In the genomic region with DNA sequence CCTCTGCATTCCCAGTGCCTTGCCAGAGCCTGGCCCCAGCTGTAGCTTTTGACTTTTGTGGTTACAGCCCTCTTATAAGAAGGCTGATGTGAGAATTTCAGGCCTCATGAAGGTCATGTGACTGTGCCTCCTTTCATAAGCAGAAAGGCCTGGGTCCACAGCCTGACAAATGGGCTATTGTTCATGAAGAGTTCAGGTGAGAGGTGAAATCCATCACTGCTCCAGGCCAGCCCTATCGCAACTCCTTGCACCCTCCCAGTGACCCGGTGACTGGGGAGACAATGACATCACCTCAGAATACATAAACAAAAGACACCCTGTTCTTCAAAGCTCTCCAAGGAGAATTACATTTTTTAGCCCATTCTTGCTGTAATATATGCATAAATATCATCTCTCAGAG, we compare ENCODE assay signal across 3 cellular contexts.
TF ChIP-seq lines count a peak whose summit lies in the region.

No MANE protein-coding gene starts in this region.

TF ChIP-seq in GM23338, 12 proteins besides CTCF, POLR2A, EP300 and RAD21 (continues in another document):
- TF ChIP-seq JUNB (IDR thresholded peaks at IDR 0.05; ENCODE audit: unreplicated experiment) (no peak), CREB1 (CRISPR knock-in tag; IDR thresholded peaks at IDR 0.05; ENCODE audit: low read depth) (no peak), POLR2AphosphoS5 (IDR thresholded peaks at IDR 0.05; ENCODE audit: low read depth) (no peak), EZH2 (IDR thresholded peaks at IDR 0.05; ENCODE audit: low read depth, unreplicated experiment) (no peak), STAT1 (IDR thresholded peaks at IDR 0.05; ENCODE audit: unreplicated experiment) (no peak), ZNF331 (CRISPR knock-in tag; IDR thresholded peaks at IDR 0.05; ENCODE audit: low read depth) (no peak), EZH2phosphoT487 (IDR thresholded peaks at IDR 0.05; ENCODE audit: unreplicated experiment) (no peak)
- TF ChIP-seq, protein P1, sequence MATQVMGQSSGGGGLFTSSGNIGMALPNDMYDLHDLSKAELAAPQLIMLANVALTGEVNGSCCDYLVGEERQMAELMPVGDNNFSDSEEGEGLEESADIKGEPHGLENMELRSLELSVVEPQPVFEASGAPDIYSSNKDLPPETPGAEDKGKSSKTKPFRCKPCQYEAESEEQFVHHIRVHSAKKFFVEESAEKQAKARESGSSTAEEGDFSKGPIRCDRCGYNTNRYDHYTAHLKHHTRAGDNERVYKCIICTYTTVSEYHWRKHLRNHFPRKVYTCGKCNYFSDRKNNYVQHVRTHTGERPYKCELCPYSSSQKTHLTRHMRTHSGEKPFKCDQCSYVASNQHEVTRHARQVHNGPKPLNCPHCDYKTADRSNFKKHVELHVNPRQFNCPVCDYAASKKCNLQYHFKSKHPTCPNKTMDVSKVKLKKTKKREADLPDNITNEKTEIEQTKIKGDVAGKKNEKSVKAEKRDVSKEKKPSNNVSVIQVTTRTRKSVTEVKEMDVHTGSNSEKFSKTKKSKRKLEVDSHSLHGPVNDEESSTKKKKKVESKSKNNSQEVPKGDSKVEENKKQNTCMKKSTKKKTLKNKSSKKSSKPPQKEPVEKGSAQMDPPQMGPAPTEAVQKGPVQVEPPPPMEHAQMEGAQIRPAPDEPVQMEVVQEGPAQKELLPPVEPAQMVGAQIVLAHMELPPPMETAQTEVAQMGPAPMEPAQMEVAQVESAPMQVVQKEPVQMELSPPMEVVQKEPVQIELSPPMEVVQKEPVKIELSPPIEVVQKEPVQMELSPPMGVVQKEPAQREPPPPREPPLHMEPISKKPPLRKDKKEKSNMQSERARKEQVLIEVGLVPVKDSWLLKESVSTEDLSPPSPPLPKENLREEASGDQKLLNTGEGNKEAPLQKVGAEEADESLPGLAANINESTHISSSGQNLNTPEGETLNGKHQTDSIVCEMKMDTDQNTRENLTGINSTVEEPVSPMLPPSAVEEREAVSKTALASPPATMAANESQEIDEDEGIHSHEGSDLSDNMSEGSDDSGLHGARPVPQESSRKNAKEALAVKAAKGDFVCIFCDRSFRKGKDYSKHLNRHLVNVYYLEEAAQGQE (IDR thresholded peaks at IDR 0.05; ENCODE audit: unreplicated experiment) = no peak

TF ChIP-seq in Ishikawa, 13 proteins besides CTCF, POLR2A, EP300 and RAD21:
- TF ChIP-seq YY1 (IDR thresholded peaks at IDR 0.05; ENCODE audit: low read depth) (no peak), NFIC (IDR thresholded peaks at IDR 0.05) (no peak), TAF1 (IDR thresholded peaks at IDR 0.05; ENCODE audit: low read depth) (no peak), EGR1 (IDR thresholded peaks at IDR 0.05) (no peak)
- TF ChIP-seq, protein P2, sequence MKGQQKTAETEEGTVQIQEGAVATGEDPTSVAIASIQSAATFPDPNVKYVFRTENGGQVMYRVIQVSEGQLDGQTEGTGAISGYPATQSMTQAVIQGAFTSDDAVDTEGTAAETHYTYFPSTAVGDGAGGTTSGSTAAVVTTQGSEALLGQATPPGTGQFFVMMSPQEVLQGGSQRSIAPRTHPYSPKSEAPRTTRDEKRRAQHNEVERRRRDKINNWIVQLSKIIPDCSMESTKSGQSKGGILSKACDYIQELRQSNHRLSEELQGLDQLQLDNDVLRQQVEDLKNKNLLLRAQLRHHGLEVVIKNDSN (IDR thresholded peaks at IDR 0.05) = peak; percentile 31; the same call in 1 of the 2 replicates
- TF ChIP-seq, protein P1 (IDR thresholded peaks at IDR 0.05; ENCODE audit: low read depth) = no peak
- TF ChIP-seq, protein P3, sequence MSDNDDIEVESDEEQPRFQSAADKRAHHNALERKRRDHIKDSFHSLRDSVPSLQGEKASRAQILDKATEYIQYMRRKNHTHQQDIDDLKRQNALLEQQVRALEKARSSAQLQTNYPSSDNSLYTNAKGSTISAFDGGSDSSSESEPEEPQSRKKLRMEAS (IDR thresholded peaks at IDR 0.05) = no peak
TF ChIP-seq in Ishikawa: peak in this region for 1.

TF ChIP-seq in GM12878, 131 proteins besides CTCF, POLR2A, EP300 and RAD21:
- peak; percentile 69; the same call in 1 of the 2 replicates for TF ChIP-seq RAD51 (IDR thresholded peaks at IDR 0.05)
- TF ChIP-seq ATF7 (IDR thresholded peaks at IDR 0.05; ENCODE audit: low read depth) = peak; percentile 74
- TF ChIP-seq MTA2 (IDR thresholded peaks at IDR 0.05; ENCODE audit: low read depth) = no peak
- TF ChIP-seq, protein P4, sequence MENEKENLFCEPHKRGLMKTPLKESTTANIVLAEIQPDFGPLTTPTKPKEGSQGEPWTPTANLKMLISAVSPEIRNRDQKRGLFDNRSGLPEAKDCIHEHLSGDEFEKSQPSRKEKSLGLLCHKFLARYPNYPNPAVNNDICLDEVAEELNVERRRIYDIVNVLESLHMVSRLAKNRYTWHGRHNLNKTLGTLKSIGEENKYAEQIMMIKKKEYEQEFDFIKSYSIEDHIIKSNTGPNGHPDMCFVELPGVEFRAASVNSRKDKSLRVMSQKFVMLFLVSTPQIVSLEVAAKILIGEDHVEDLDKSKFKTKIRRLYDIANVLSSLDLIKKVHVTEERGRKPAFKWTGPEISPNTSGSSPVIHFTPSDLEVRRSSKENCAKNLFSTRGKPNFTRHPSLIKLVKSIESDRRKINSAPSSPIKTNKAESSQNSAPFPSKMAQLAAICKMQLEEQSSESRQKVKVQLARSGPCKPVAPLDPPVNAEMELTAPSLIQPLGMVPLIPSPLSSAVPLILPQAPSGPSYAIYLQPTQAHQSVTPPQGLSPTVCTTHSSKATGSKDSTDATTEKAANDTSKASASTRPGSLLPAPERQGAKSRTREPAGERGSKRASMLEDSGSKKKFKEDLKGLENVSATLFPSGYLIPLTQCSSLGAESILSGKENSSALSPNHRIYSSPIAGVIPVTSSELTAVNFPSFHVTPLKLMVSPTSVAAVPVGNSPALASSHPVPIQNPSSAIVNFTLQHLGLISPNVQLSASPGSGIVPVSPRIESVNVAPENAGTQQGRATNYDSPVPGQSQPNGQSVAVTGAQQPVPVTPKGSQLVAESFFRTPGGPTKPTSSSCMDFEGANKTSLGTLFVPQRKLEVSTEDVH (IDR thresholded peaks at IDR 0.05; ENCODE audit: low read depth, partially characterized antibody) = no peak
- TF ChIP-seq IRF4 (IDR thresholded peaks at IDR 0.05; ENCODE audit: low read depth, low read length) = no peak
- TF ChIP-seq STAT3 (IDR thresholded peaks at IDR 0.05; ENCODE audit: low read depth, low read length) = no peak
- no peak for TF ChIP-seq MTA3 (IDR thresholded peaks at IDR 0.05; ENCODE audit: borderline replicate concordance, low read length)
- TF ChIP-seq TBL1XR1 (IDR thresholded peaks at IDR 0.05; ENCODE audit: low read depth, low read length) = no peak
- TF ChIP-seq, protein P5, sequence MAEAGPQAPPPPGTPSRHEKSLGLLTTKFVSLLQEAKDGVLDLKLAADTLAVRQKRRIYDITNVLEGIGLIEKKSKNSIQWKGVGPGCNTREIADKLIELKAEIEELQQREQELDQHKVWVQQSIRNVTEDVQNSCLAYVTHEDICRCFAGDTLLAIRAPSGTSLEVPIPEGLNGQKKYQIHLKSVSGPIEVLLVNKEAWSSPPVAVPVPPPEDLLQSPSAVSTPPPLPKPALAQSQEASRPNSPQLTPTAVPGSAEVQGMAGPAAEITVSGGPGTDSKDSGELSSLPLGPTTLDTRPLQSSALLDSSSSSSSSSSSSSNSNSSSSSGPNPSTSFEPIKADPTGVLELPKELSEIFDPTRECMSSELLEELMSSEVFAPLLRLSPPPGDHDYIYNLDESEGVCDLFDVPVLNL (IDR thresholded peaks at IDR 0.05; ENCODE audit: low read depth, low read length) = no peak
- TF ChIP-seq, protein P6, sequence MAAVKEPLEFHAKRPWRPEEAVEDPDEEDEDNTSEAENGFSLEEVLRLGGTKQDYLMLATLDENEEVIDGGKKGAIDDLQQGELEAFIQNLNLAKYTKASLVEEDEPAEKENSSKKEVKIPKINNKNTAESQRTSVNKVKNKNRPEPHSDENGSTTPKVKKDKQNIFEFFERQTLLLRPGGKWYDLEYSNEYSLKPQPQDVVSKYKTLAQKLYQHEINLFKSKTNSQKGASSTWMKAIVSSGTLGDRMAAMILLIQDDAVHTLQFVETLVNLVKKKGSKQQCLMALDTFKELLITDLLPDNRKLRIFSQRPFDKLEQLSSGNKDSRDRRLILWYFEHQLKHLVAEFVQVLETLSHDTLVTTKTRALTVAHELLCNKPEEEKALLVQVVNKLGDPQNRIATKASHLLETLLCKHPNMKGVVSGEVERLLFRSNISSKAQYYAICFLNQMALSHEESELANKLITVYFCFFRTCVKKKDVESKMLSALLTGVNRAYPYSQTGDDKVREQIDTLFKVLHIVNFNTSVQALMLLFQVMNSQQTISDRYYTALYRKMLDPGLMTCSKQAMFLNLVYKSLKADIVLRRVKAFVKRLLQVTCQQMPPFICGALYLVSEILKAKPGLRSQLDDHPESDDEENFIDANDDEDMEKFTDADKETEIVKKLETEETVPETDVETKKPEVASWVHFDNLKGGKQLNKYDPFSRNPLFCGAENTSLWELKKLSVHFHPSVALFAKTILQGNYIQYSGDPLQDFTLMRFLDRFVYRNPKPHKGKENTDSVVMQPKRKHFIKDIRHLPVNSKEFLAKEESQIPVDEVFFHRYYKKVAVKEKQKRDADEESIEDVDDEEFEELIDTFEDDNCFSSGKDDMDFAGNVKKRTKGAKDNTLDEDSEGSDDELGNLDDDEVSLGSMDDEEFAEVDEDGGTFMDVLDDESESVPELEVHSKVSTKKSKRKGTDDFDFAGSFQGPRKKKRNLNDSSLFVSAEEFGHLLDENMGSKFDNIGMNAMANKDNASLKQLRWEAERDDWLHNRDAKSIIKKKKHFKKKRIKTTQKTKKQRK (IDR thresholded peaks at IDR 0.05; ENCODE audit: low read depth, low read length) = no peak
- no peak for TF ChIP-seq RCOR1 (conservative IDR thresholded peaks at IDR 0.05; ENCODE audit: low read depth, low read length)
- no peak for TF ChIP-seq ESRRA (IDR thresholded peaks at IDR 0.05; ENCODE audit: low read length)
- no peak for TF ChIP-seq PAX5 (IDR thresholded peaks at IDR 0.05; ENCODE audit: borderline replicate concordance, low read depth, low read length)
- TF ChIP-seq NR2F1 (conservative IDR thresholded peaks at IDR 0.05) = 0 out of 2 replicates have a peak, but pooled peaks have one; percentile 21
- TF ChIP-seq, protein P7, sequence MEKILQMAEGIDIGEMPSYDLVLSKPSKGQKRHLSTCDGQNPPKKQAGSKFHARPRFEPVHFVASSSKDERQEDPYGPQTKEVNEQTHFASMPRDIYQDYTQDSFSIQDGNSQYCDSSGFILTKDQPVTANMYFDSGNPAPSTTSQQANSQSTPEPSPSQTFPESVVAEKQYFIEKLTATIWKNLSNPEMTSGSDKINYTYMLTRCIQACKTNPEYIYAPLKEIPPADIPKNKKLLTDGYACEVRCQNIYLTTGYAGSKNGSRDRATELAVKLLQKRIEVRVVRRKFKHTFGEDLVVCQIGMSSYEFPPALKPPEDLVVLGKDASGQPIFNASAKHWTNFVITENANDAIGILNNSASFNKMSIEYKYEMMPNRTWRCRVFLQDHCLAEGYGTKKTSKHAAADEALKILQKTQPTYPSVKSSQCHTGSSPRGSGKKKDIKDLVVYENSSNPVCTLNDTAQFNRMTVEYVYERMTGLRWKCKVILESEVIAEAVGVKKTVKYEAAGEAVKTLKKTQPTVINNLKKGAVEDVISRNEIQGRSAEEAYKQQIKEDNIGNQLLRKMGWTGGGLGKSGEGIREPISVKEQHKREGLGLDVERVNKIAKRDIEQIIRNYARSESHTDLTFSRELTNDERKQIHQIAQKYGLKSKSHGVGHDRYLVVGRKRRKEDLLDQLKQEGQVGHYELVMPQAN (conservative IDR thresholded peaks at IDR 0.05) = no peak
- TF ChIP-seq BRCA1 (IDR thresholded peaks at IDR 0.05; ENCODE audit: low read depth, low read length) = no peak
- no peak for TF ChIP-seq FOXK2 (IDR thresholded peaks at IDR 0.05)
